11 cellular contexts compared by ENCODE assay signal in the genomic region with DNA sequence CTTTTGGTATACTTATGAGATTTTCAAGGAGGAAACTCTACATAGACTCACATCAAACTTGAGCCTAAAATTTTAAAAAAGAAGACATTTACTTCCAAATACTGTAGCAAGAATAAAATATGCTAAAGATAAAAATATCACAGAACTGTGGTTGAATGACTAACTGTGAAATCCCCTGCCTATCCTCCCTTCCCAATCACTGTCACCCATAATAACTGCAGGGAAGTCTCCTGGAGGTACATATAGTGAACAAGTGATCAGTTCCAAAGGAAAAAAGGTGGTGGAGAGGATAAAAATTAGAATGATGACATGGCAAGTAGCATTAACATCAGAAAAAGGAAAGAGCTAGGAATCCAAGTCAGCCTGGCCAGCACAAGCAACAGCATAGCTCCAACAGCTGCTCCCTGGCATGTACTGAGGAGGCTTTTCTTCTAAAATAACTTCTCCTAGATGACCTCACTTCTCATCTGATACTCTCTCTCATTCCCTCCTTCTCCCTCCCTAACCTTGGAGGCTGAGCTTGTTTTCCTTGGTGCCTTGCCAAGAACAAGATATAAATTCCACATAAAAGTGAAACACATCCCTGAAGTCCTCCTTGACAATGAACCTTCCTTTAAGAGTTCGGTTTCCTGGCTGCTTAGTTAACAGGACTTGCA.
DNase-seq lines count a peak whose midpoint lies in the region; ATAC-seq and TF ChIP-seq lines count a peak whose summit lies in the region.
"Had no signal": no experiment of that assay in that cellular context is flagged by ENCODE, and none has a peak within 500 bp of the region (broad histone marks: within the 10 kb centered on the region; RNA-seq: fewer than 3 reads in every experiment).

No MANE protein-coding gene starts in this region.

- ATAC-seq in body of pancreas (peak; percentile 96), HG02571 (IDR thresholded peaks at IDR 0.05; ENCODE audit: unreplicated experiment) (no peak)
- ATAC-seq in activated CD8-positive, alpha-beta T cell treated with anti-CD3 and anti-CD28 coated beads for 36 hours: no peak
- ATAC-seq: activated CD4-positive, alpha-beta T cell treated with anti-CD3 and anti-CD28 coated beads for 36 hours had no signal

- no peak overlapping the region for H3K4me3 Mint-ChIP-seq in activated CD8-positive, alpha-beta T cell treated with anti-CD3 and anti-CD28 coated beads for 36 hours
- H3K4me3 Mint-ChIP-seq: activated CD4-positive, alpha-beta T cell treated with anti-CD3 and anti-CD28 coated beads for 36 hours; neural crest cell had no signal

- CTCF ChIA-PET in activated CD8-positive, alpha-beta T cell treated with anti-CD3 and anti-CD28 coated beads for 36 hours (lab: Charles Lee): no interaction called here

- no peaks in the 10 kb centered on the region for H3K4me1 Mint-ChIP-seq in activated CD8-positive, alpha-beta T cell treated with anti-CD3 and anti-CD28 coated beads for 36 hours (ENCODE audit: low read depth)
- H3K4me1 Mint-ChIP-seq: activated CD4-positive, alpha-beta T cell treated with anti-CD3 and anti-CD28 coated beads for 36 hours; neural crest cell had no signal

- no peaks in the 10 kb centered on the region for H3K36me3 Mint-ChIP-seq in activated CD8-positive, alpha-beta T cell treated with anti-CD3 and anti-CD28 coated beads for 36 hours (ENCODE audit: low read depth)

- intact Hi-C loops in body of pancreas (cut with DNase I): no loop called here
- intact Hi-C loops in activated CD8-positive, alpha-beta T cell treated with anti-CD3 and anti-CD28 coated beads for 36 hours (cut with micrococcal nuclease): no loop called here

- H3K9me3 ChIP-seq in body of pancreas: no peaks in the 10 kb centered on the region

- peaks cover 12% of the 10 kb centered on the region for H3K4me1 ChIP-seq in body of pancreas

- TF ChIP-seq CTCF in body of pancreas (IDR thresholded peaks at IDR 0.05): no peak
- TF ChIP-seq CTCF in activated CD8-positive, alpha-beta T cell treated with anti-CD3 and anti-CD28 coated beads for 36 hours (IDR thresholded peaks at IDR 0.05): no peak

- no peak overlapping the region for H3K4me3 ChIP-seq in body of pancreas

- no peaks in the 10 kb centered on the region for H3K36me3 ChIP-seq in body of pancreas (replicated peaks in 1 of 2; ENCODE audit: insufficient read depth in 1 of 2, low read depth in 2 of 2)

- no peaks in the 10 kb centered on the region for H3K27me3 Mint-ChIP-seq in activated CD8-positive, alpha-beta T cell treated with anti-CD3 and anti-CD28 coated beads for 36 hours

- TF ChIP-seq POLR2A in body of pancreas (IDR thresholded peaks at IDR 0.05): no peak

- no peak overlapping the region for H3K27ac ChIP-seq in body of pancreas
- H3K27ac ChIP-seq: KMS-11 had no signal

- H3K27ac Mint-ChIP-seq in activated CD8-positive, alpha-beta T cell treated with anti-CD3 and anti-CD28 coated beads for 36 hours: no peak overlapping the region
- H3K27ac Mint-ChIP-seq: activated CD4-positive, alpha-beta T cell treated with anti-CD3 and anti-CD28 coated beads for 36 hours had no signal

- 21 to 30% methylated on average over 1 of the region's 1 CpG for WGBS in body of pancreas, 2 donors

- DNase-seq in NCI-H2029 treated with DMSO at 0.1 percent for 48 hours (lab: John Stamatoyannopoulos, UW) (peak; percentile 28), body of pancreas (peak in 3 of 4 donors; percentile 21 to 40 (median 24)), inferior parietal cortex (ENCODE audit: extremely low spot score) (peak; percentile 59), stromal cell of bone marrow (ENCODE audit: low read depth) (peak; percentile 13), NCI-H526 (lab: John Stamatoyannopoulos, UW) (no peak), T-helper 9 cell (no peak)
- no peak for DNase-seq in activated CD8-positive, alpha-beta T cell treated with anti-CD3 and anti-CD28 coated beads for 36 hours
- DNase-seq: activated CD4-positive, alpha-beta T cell treated with anti-CD3 and anti-CD28 coated beads for 36 hours had no signal

- no peaks in the 10 kb centered on the region for H3K9me3 Mint-ChIP-seq in activated CD8-positive, alpha-beta T cell treated with anti-CD3 and anti-CD28 coated beads for 36 hours
- H3K9me3 Mint-ChIP-seq: neural crest cell had no signal

- H3K27me3 ChIP-seq in body of pancreas: no peaks in the 10 kb centered on the region

- POLR2A ChIA-PET in activated CD8-positive, alpha-beta T cell treated with anti-CD3 and anti-CD28 coated beads for 36 hours (lab: Charles Lee): interaction anchor here (1.1 kb wide), 1 partner anchor 12 kb away, joined by 3 read pairs; no protein-coding TSS in a partner anchor

Comparison
In these comparisons a context has a peak if more than half of its experiments do, and no peak if none do; other contexts are left out.
1. DNase-seq: peak in NCI-H2029 treated with DMSO at 0.1 percent for 48 hours (single experiment), body of pancreas (3 of 4), inferior parietal cortex (single experiment) and stromal cell of bone marrow (single experiment); none in NCI-H526 (0 of 2), activated CD8-positive, alpha-beta T cell treated with anti-CD3 and anti-CD28 coated beads for 36 hours (single experiment) and T-helper 9 cell (single experiment).